21 cellular contexts compared by ENCODE assay signal in the genomic region with DNA sequence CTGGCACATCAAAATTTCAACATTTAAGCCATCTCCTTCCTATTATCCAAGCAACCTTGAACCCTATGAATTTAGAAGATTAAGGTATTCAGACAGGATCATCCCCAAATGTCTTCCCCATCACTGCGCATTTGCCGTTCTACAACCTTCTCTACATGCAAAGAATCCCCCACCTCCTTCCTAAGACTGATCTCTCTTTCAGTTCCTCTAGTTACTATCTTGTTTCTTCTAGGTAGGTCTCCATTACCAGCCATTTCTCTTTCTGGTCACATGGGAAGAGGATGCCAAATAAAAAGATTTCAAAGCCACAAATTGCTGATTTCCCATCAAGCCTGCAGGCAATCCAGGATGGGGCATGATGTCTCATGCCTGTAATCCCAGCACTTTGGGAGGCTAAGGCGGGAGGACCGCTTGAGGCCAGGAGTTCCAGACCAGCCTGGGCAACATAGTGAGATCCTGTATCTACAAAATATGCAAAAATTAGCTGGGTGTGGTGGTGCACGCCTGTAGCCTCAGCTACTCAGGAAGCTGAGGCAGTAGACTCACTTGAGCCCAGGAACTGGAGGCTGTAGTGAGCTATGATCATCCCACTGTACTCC. TPM values are rescaled to one million over a fixed set of nuclear protein-coding genes. Genes with fewer than 3 reads are reported as not detected.
A peak's percentile ranks its signal among the peaks of the same experiment; 100 is the strongest.
DNase-seq lines count a peak whose midpoint lies in the region; ATAC-seq, FAIRE-seq and TF ChIP-seq lines count a peak whose summit lies in the region.
"Had no signal": no experiment of that assay in that cellular context is flagged by ENCODE, and none has a peak within 500 bp of the region (broad histone marks: within the 10 kb centered on the region; RNA-seq: fewer than 3 reads in every experiment).

No MANE protein-coding gene starts in this region.

- no peak overlapping the region; the same call in 1 of the 2 replicates for H2AFZ ChIP-seq in GM12878 (ENCODE audit: control insufficient read depth, low read depth, low read length)
- H2AFZ ChIP-seq: GM23248 had no signal

- no peaks in the 10 kb centered on the region for H3K79me2 ChIP-seq in GM12878 (ENCODE audit: control insufficient read depth, insufficient read depth, low read length)

- RAD21 ChIA-PET in GM12878 (lab: Charles Lee; ENCODE audit: unreplicated experiment) = interaction anchor here (1.0 kb wide), 1 partner anchor 9 kb away, joined by 3 read pairs; no protein-coding TSS in a partner anchor

- H3K4me3 Mint-ChIP-seq in stimulated activated naive B cell treated with anti-CD40 and anti-IgM and Interleukin-4, amounts not matched to agents 10 μg/mL and 1 μg/mL and 100 μg/mL, for 72 hours = peak overlapping the region in 1 of 2 donors; percentile 4
- H3K4me3 Mint-ChIP-seq: CD14-positive monocyte; H9; HFFc6; T-helper 1 cell treated with Interleukin-12 subunit alpha and Interleukin-12 subunit beta and Interleukin-4 antibody, amounts not matched to agents 30 μg/mL and 1 μg/mL, for 36 hours had no signal

- H3K27me3 ChIP-seq in GM12878 (replicated peaks in 1 of 2; ENCODE audit: control insufficient read depth in 2 of 2, insufficient read depth in 2 of 2, low read length in 1 of 2) = no peaks in the 10 kb centered on the region

- H3K4me3 ChIP-seq in GM12878 = no peak overlapping the region
- H3K4me3 ChIP-seq: GM23248 had no signal

- FAIRE-seq in GM12891 (lab: Jason Lieb, UNC) (peak; percentile 70), GM12878 (lab: Jason Lieb, UNC) (peak; percentile 86)
- FAIRE-seq: A204.1, D721Med, GM12892 had no signal

- no peaks in the 10 kb centered on the region; the same call in 2 of the 3 replicates for H3K9me3 ChIP-seq in GM12878 (replicated peaks; ENCODE audit: control insufficient read depth, insufficient read depth, low read length)

- no TSS peak for BruUV-seq in GM12878 (replicated peaks; lab: Mats Ljungman, UMichigan)

- H3K27ac Mint-ChIP-seq in stimulated activated naive B cell treated with anti-CD40 and anti-IgM and Interleukin-4, amounts not matched to agents 10 μg/mL and 1 μg/mL and 100 μg/mL, for 72 hours = no peak overlapping the region
- H3K27ac Mint-ChIP-seq: CD14-positive monocyte; H9; HFFc6; T-helper 1 cell treated with Interleukin-12 subunit alpha and Interleukin-12 subunit beta and Interleukin-4 antibody, amounts not matched to agents 30 μg/mL and 1 μg/mL, for 36 hours had no signal

- H3K4me2 ChIP-seq in GM12878 (ENCODE audit: control insufficient read depth, insufficient read depth) = no peak overlapping the region

- ATAC-seq in GM19395 (IDR thresholded peaks at IDR 0.05; ENCODE audit: unreplicated experiment) = peak; percentile 58
- ATAC-seq in GM12878 = peak; percentile 56
- peak; percentile 89 to 96 for ATAC-seq in stimulated activated naive B cell treated with anti-CD40 and anti-IgM and Interleukin-4, amounts not matched to agents 10 μg/mL and 1 μg/mL and 100 μg/mL, for 72 hours (replicated peaks)
- no peak for ATAC-seq in HG02763 (IDR thresholded peaks at IDR 0.05; ENCODE audit: unreplicated experiment)

- H3K27ac ChIP-seq in GM12878 (ENCODE audit: control insufficient read depth, insufficient read depth) = no peak overlapping the region
- H3K27ac ChIP-seq: GM23248 had no signal

- CTCF ChIA-PET in GM12878 (lab: Yijun Ruan, JAX) = interaction anchor here (0.6 to 1.8 kb wide), 4 partner anchors 7 to 123 kb away, joined by 3 to 5 read pairs (median 4); no protein-coding TSS in a partner anchor

- peaks cover 29 to 45% of the 10 kb centered on the region in 2 donors for H3K4me1 Mint-ChIP-seq in stimulated activated naive B cell treated with anti-CD40 and anti-IgM and Interleukin-4, amounts not matched to agents 10 μg/mL and 1 μg/mL and 100 μg/mL, for 72 hours

- in situ Hi-C loops in GM12878 (cut with MboI) = no loop called here

- POLR2A ChIA-PET in GM12878 (lab: Charles Lee) = no interaction called here

- SMC1A ChIA-PET in GM12878 (lab: Charles Lee; ENCODE audit: uncharacterized antibody, unreplicated experiment) = no interaction called here

- DNase-seq in GM12891 (ENCODE audit: insufficient read length, low spot score) (no peak), GM12878 (ENCODE audit: low read depth, low spot score) (no peak), COLO668 (lab: John Stamatoyannopoulos, UW; ENCODE audit: unreplicated experiment) (no peak), NCI-H2171 (lab: John Stamatoyannopoulos, UW) (no peak)
- DNase-seq in stimulated activated naive B cell treated with anti-CD40 and anti-IgM and Interleukin-4, amounts not matched to agents 10 μg/mL and 1 μg/mL and 100 μg/mL, for 72 hours = no peak
- DNase-seq: DMS53, GM23248, H9, HFFc6, Karpas-422, NCI-H1694 treated with DMSO at 0.1 percent for 48 hours, NCI-H446 treated with DMSO at 0.1 percent for 48 hours, NCI-H526 treated with DMSO at 0.1 percent for 48 hours, Right ventricle myocardium superior had no signal

- TF ChIP-seq POLR2A in GM12891 (IDR thresholded peaks at IDR 0.05; ENCODE audit: low read depth, low read length) = no peak
- TF ChIP-seq POLR2A in GM12878 (IDR thresholded peaks at IDR 0.05; ENCODE audit: low read depth, low read length) = no peak

- H4K20me1 ChIP-seq in GM12878 (ENCODE audit: control insufficient read depth, insufficient read depth) = no peaks in the 10 kb centered on the region

- no peaks in the 10 kb centered on the region for H3K36me3 Mint-ChIP-seq in stimulated activated naive B cell treated with anti-CD40 and anti-IgM and Interleukin-4, amounts not matched to agents 10 μg/mL and 1 μg/mL and 100 μg/mL, for 72 hours
- H3K36me3 Mint-ChIP-seq: CD14-positive monocyte had no signal

- no peak for TF ChIP-seq RAD21 in GM12878 (IDR thresholded peaks at IDR 0.05; ENCODE audit: insufficient read depth, low read depth, low read length)

- no peaks in the 10 kb centered on the region for H3K27me3 Mint-ChIP-seq in stimulated activated naive B cell treated with anti-CD40 and anti-IgM and Interleukin-4, amounts not matched to agents 10 μg/mL and 1 μg/mL and 100 μg/mL, for 72 hours

- no peaks in the 10 kb centered on the region for H3K36me3 ChIP-seq in GM12878 (ENCODE audit: control insufficient read depth in 2 of 2, insufficient read depth in 2 of 2, low read length in 1 of 2)

- TF ChIP-seq EP300 in GM12878 (IDR thresholded peaks at IDR 0.05; ENCODE audit: borderline replicate concordance in 1 of 2, control insufficient read depth in 1 of 2, low read depth in 2 of 2, low read length in 2 of 2) = no peak

- H3K9me3 Mint-ChIP-seq in stimulated activated naive B cell treated with anti-CD40 and anti-IgM and Interleukin-4, amounts not matched to agents 10 μg/mL and 1 μg/mL and 100 μg/mL, for 72 hours = peaks cover 0 to 3% of the 10 kb centered on the region in 2 donors
- H3K9me3 Mint-ChIP-seq: H9; HFFc6; T-helper 1 cell treated with Interleukin-12 subunit alpha and Interleukin-12 subunit beta and Interleukin-4 antibody, amounts not matched to agents 30 μg/mL and 1 μg/mL, for 36 hours had no signal

- peaks cover 4% of the 10 kb centered on the region for H3K4me1 ChIP-seq in GM12878 (ENCODE audit: control insufficient read depth, insufficient read depth, low read length)

- no peak overlapping the region for H3K9ac ChIP-seq in GM12878 (ENCODE audit: control insufficient read depth, insufficient read depth, low read length)
- H3K9ac ChIP-seq: GM23248 had no signal

- WGBS in GM12878 (ENCODE audit: insufficient coverage, insufficient replicate concordance, low lambda C conversion rate, missing lambda C conversion rate) = 76% methylated on average over 5 of the region's 5 CpGs

- TF ChIP-seq CTCF in GM12878 (IDR thresholded peaks at IDR 0.05 in 2 of 3, conservative IDR thresholded peaks at IDR 0.05 in 1 of 3; ENCODE audit: control insufficient read depth in 2 of 3, extremely low read depth in 1 of 3, insufficient read depth in 1 of 3, low read depth in 3 of 3, low read length in 3 of 3) = no peak

- intact Hi-C loops in GM12878 (cut with micrococcal nuclease; ENCODE audit: unreplicated experiment) = no loop called here

TF ChIP-seq in GM12891, 5 proteins besides CTCF, POLR2A, EP300 and RAD21:
- TF ChIP-seq TAF1 (IDR thresholded peaks at IDR 0.05; ENCODE audit: low read depth, low read length) (no peak), POLR2AphosphoS5 (IDR thresholded peaks at IDR 0.05; ENCODE audit: low read depth, low read length) (no peak), PAX5 (IDR thresholded peaks at IDR 0.05; ENCODE audit: insufficient read depth, low read length, severe bottlenecking) (no peak), SPI1 (IDR thresholded peaks at IDR 0.05; ENCODE audit: low read depth, low read length) (peak; percentile 90)

TF ChIP-seq in GM12878, 131 proteins besides CTCF, POLR2A, EP300 and RAD21:
- no peak for TF ChIP-seq ZNF207 (IDR thresholded peaks at IDR 0.05; ENCODE audit: borderline replicate concordance)
- TF ChIP-seq SPI1 (IDR thresholded peaks at IDR 0.05; ENCODE audit: borderline replicate concordance, insufficient read depth, low read depth, low read length) = peak; percentile 71; the same call in 1 of the 2 replicates
- no peak for TF ChIP-seq ZNF217 (IDR thresholded peaks at IDR 0.05)
- TF ChIP-seq MAX (IDR thresholded peaks at IDR 0.05; ENCODE audit: low read depth, low read length) = no peak
TF ChIP-seq in GM12878: peak in this region for 1.

RNA-seq across cellular contexts. Expression of gene MTMR10, which starts 29.7 kb away (rescaled TPM):
- polyA plus RNA-seq in GM12891 (2012; ENCODE audit: low read depth, missing spikeins) = 5.7 TPM
- total RNA-seq in GM12878 (2013; cell fraction: nucleolus; rRNA removed) = 48.5 and 55.2 TPM in 2 replicates
- total RNA-seq in GM12878 (2014; rRNA removed) (10.0 and 12.5 TPM in 2 replicates), GM12878 (2014; rRNA removed; fragmentation: Illumina TruSeq; extraction: Trizol) (11.9 and 12.1 TPM in 2 replicates), GM12878 (2021) (12.5 and 13.6 TPM in 2 replicates)
- polyA plus RNA-seq in GM12878 (2011; ENCODE audit: low read depth) = 5.9 TPM
- polyA plus RNA-seq in GM12878 (2011; rRNA removed) (11.8 and 13.3 TPM in 2 replicates), GM12878 (2014; fragmentation: Illumina TruSeq; extraction: Trizol) (11.5 and 13.5 TPM in 2 replicates), GM12878 (2014; fragmentation: Nextera tagmentation; extraction: Ambion mirVana) (1 to 10 TPM; 1.9 to 3.6 TPM), GM12878 (2014; rRNA removed) (7.8 and 8.5 TPM in 2 replicates), GM12878 (2016; fragmentation: Nextera tagmentation; extraction: Ambion mirVana) (1 to 10 TPM; 5.3 to 7.5 TPM)
- polyA plus RNA-seq in GM12878 (2011; cell fraction: cytosol; rRNA removed) = 4.9 and 5.0 TPM in 2 replicates
- polyA plus RNA-seq in GM12878 (2011; cell fraction: nucleus; rRNA removed) = 17.0 and 17.8 TPM in 2 replicates
- polyA plus RNA-seq in GM12878 (2012) = 7.5 and 7.8 TPM in 2 replicates
- 9.4 and 15.1 TPM in 2 replicates for polyA minus RNA-seq in GM12878 (2011; rRNA and poly(A)+ RNA removed)
- 3.6 and 3.7 TPM in 2 replicates for polyA minus RNA-seq in GM12878 (2011; cell fraction: cytosol; rRNA and poly(A)+ RNA removed)
- polyA minus RNA-seq in GM12878 (2011; cell fraction: nucleus; rRNA and poly(A)+ RNA removed) = 20.8 and 27.6 TPM in 2 replicates
